ENCODE assay signal across 23 cellular contexts in genomic region chrX:53563324-53563723, GRCh38.
DNase-seq lines count a peak whose midpoint lies in the region; ATAC-seq, FAIRE-seq and TF ChIP-seq lines count a peak whose summit lies in the region.
"Had no signal": no experiment of that assay in that cellular context is flagged by ENCODE, and none has a peak within 500 bp of the region (broad histone marks: within the 10 kb centered on the region; RNA-seq: fewer than 3 reads in every experiment).

No MANE protein-coding gene starts in this region.

- H3K36me3 Mint-ChIP-seq in activated T-cell treated with anti-CD3 and anti-CD28 coated beads, Interleukin-2, amount 50 U/mL, for 72 hours (ENCODE audit: insufficient read depth in 2 of 2): peaks cover 36 to 47% of the 10 kb centered on the region in 2 donors
- H3K36me3 Mint-ChIP-seq in activated T-cell treated with anti-CD3 and anti-CD28 coated beads, Interleukin-2, amount 50 U/mL, for 4 hours (ENCODE audit: insufficient read depth): peaks cover 40% of the 10 kb centered on the region
- peaks cover 93% of the 10 kb centered on the region for H3K36me3 Mint-ChIP-seq in CD8-positive, alpha-beta T cell
- peaks cover 27% of the 10 kb centered on the region for H3K36me3 Mint-ChIP-seq in astrocyte (ENCODE audit: low read depth, unreplicated experiment)
- H3K36me3 Mint-ChIP-seq in stimulated activated naive B cell treated with anti-CD40 and anti-IgM and Interleukin-4, amounts not matched to agents 10 μg/mL and 1 μg/mL and 100 μg/mL, for 72 hours: peaks cover 26 to 49% of the 10 kb centered on the region in 2 donors

- H3K4me3 ChIP-seq in CD8-positive, alpha-beta T cell (ENCODE audit: low read depth, low read length): no peak overlapping the region
- H3K4me3 ChIP-seq in astrocyte (ENCODE audit: insufficient read depth, low read depth, low read length): no peak overlapping the region

- TF ChIP-seq CTCF in CD8-positive, alpha-beta T cell (IDR thresholded peaks at IDR 0.05): no peak
- TF ChIP-seq CTCF in astrocyte (IDR thresholded peaks at IDR 0.05; ENCODE audit: insufficient read depth, low read depth, low read length): no peak

- no peaks in the 10 kb centered on the region for H3K4me1 Mint-ChIP-seq in activated T-cell treated with anti-CD3 and anti-CD28 coated beads, Interleukin-2, amount 50 U/mL, for 72 hours (ENCODE audit: low read depth)
- no peaks in the 10 kb centered on the region for H3K4me1 Mint-ChIP-seq in activated T-cell treated with anti-CD3 and anti-CD28 coated beads, Interleukin-2, amount 50 U/mL, for 4 hours (ENCODE audit: low read depth)
- no peaks in the 10 kb centered on the region for H3K4me1 Mint-ChIP-seq in CD8-positive, alpha-beta T cell (ENCODE audit: low read depth)
- H3K4me1 Mint-ChIP-seq in astrocyte (ENCODE audit: low read depth, unreplicated experiment): no peaks in the 10 kb centered on the region
- H3K4me1 Mint-ChIP-seq in stimulated activated naive B cell treated with anti-CD40 and anti-IgM and Interleukin-4, amounts not matched to agents 10 μg/mL and 1 μg/mL and 100 μg/mL, for 72 hours: peaks cover 0 to 2% of the 10 kb centered on the region in 2 donors

- no peak overlapping the region for H3K4me2 ChIP-seq in astrocyte (ENCODE audit: low read length)

- H4K20me1 ChIP-seq in astrocyte (ENCODE audit: insufficient read depth, low read length): peaks cover 16% of the 10 kb centered on the region

- H3K36me3 ChIP-seq in CD8-positive, alpha-beta T cell (ENCODE audit: insufficient read depth, low read length): peaks cover 72% of the 10 kb centered on the region
- peaks cover 62% of the 10 kb centered on the region for H3K36me3 ChIP-seq in astrocyte (ENCODE audit: insufficient read depth, low read length)

- H3K9me3 ChIP-seq in CD8-positive, alpha-beta T cell (ENCODE audit: low read length): no peaks in the 10 kb centered on the region
- no peaks in the 10 kb centered on the region for H3K9me3 ChIP-seq in astrocyte (ENCODE audit: insufficient read depth, low read depth, low read length)
- H3K9me3 ChIP-seq: BE2C had no signal

- no peaks in the 10 kb centered on the region for H3K27me3 ChIP-seq in CD8-positive, alpha-beta T cell (ENCODE audit: insufficient read depth, low read length)
- H3K27me3 ChIP-seq in astrocyte (ENCODE audit: insufficient read depth, low read length): no peaks in the 10 kb centered on the region
- H3K27me3 ChIP-seq: BE2C had no signal

- no peak overlapping the region for H3K4me3 Mint-ChIP-seq in activated T-cell treated with anti-CD3 and anti-CD28 coated beads, Interleukin-2, amount 50 U/mL, for 72 hours
- no peak overlapping the region for H3K4me3 Mint-ChIP-seq in activated T-cell treated with anti-CD3 and anti-CD28 coated beads, Interleukin-2, amount 50 U/mL, for 4 hours
- H3K4me3 Mint-ChIP-seq in CD8-positive, alpha-beta T cell: no peak overlapping the region
- H3K4me3 Mint-ChIP-seq in astrocyte (ENCODE audit: unreplicated experiment): no peak overlapping the region
- H3K4me3 Mint-ChIP-seq in stimulated activated naive B cell treated with anti-CD40 and anti-IgM and Interleukin-4, amounts not matched to agents 10 μg/mL and 1 μg/mL and 100 μg/mL, for 72 hours: peak overlapping the region in 1 of 2 donors; percentile 11
- H3K4me3 Mint-ChIP-seq: CD4-positive, alpha-beta T cell; HFFc6 had no signal

- no peak for ATAC-seq in activated T-cell treated with anti-CD3 and anti-CD28 coated beads, Interleukin-2, amount 50 U/mL, for 72 hours (replicated peaks in 1 of 2)
- no peak for ATAC-seq in activated T-cell treated with anti-CD3 and anti-CD28 coated beads, Interleukin-2, amount 50 U/mL, for 4 hours
- ATAC-seq in CD8-positive, alpha-beta T cell: no peak
- ATAC-seq in stimulated activated naive B cell treated with anti-CD40 and anti-IgM and Interleukin-4, amounts not matched to agents 10 μg/mL and 1 μg/mL and 100 μg/mL, for 72 hours (replicated peaks): no peak
- no peak for ATAC-seq in GM18858 (IDR thresholded peaks at IDR 0.05; ENCODE audit: unreplicated experiment)
- ATAC-seq: HCT116 had no signal

- peak overlapping the region; percentile 46 for H3K27ac Mint-ChIP-seq in activated T-cell treated with anti-CD3 and anti-CD28 coated beads, Interleukin-2, amount 50 U/mL, for 72 hours
- H3K27ac Mint-ChIP-seq in CD8-positive, alpha-beta T cell: peak overlapping the region; percentile 10
- peak overlapping the region; percentile 18 for H3K27ac Mint-ChIP-seq in astrocyte (ENCODE audit: unreplicated experiment)
- H3K27ac Mint-ChIP-seq in stimulated activated naive B cell treated with anti-CD40 and anti-IgM and Interleukin-4, amounts not matched to agents 10 μg/mL and 1 μg/mL and 100 μg/mL, for 72 hours: peak overlapping the region; percentile 27
- H3K27ac Mint-ChIP-seq: CD4-positive, alpha-beta T cell; HFFc6 had no signal

- no peak overlapping the region for H3K9ac ChIP-seq in astrocyte (ENCODE audit: low read length)

- POLR2A ChIA-PET in CD8-positive, alpha-beta T cell (lab: Charles Lee): no interaction called here

- H3K4me1 ChIP-seq in CD8-positive, alpha-beta T cell (ENCODE audit: insufficient read depth, low read length): no peaks in the 10 kb centered on the region
- H3K4me1 ChIP-seq in astrocyte (ENCODE audit: insufficient read depth, low read length): no peaks in the 10 kb centered on the region
- H3K4me1 ChIP-seq: BE2C had no signal

- no peak for FAIRE-seq in astrocyte (lab: Jason Lieb, UNC)
- FAIRE-seq: A204.1, GM12892, GM18507, HTR-8/SVneo had no signal

- CTCF ChIA-PET in CD8-positive, alpha-beta T cell (lab: Charles Lee): no interaction called here

- no peak for DNase-seq in activated T-cell treated with anti-CD3 and anti-CD28 coated beads, Interleukin-2, amount 50 U/mL, for 72 hours
- DNase-seq in activated T-cell treated with anti-CD3 and anti-CD28 coated beads, Interleukin-2, amount 50 U/mL, for 4 hours: no peak
- DNase-seq in CD8-positive, alpha-beta T cell: no peak
- no peak for DNase-seq in astrocyte (ENCODE audit: low read depth)
- no peak for DNase-seq in stimulated activated naive B cell treated with anti-CD40 and anti-IgM and Interleukin-4, amounts not matched to agents 10 μg/mL and 1 μg/mL and 100 μg/mL, for 72 hours
- DNase-seq in activated CD8-positive, alpha-beta memory T cell treated with anti-CD3 and anti-CD28 coated beads, Interleukin-2, amount 50 U/mL, for 48 hours: no peak
- DNase-seq: ACHN; BE2C; C1 segment of cervical spinal cord; CD4-positive, alpha-beta T cell; DMS153; DMS79; GDM1; GOT3; H7; HFFc6; IMR-90 had no signal

- H3K27ac ChIP-seq in CD8-positive, alpha-beta T cell (ENCODE audit: low read depth, low read length): no peak overlapping the region
- no peak overlapping the region for H3K27ac ChIP-seq in astrocyte (ENCODE audit: low read depth, low read length)

- intact Hi-C loops in CD8-positive, alpha-beta T cell (cut with DNase I, micrococcal nuclease): no loop called here

- H3K79me2 ChIP-seq in astrocyte (ENCODE audit: insufficient read depth, low read length): no peaks in the 10 kb centered on the region

- peaks cover 14% of the 10 kb centered on the region for H3K27me3 Mint-ChIP-seq in activated T-cell treated with anti-CD3 and anti-CD28 coated beads, Interleukin-2, amount 50 U/mL, for 72 hours (ENCODE audit: low read depth)
- H3K27me3 Mint-ChIP-seq in activated T-cell treated with anti-CD3 and anti-CD28 coated beads, Interleukin-2, amount 50 U/mL, for 4 hours (ENCODE audit: low read depth): no peaks in the 10 kb centered on the region
- no peaks in the 10 kb centered on the region for H3K27me3 Mint-ChIP-seq in CD8-positive, alpha-beta T cell (ENCODE audit: low read depth)
- H3K27me3 Mint-ChIP-seq in astrocyte (ENCODE audit: low read depth, unreplicated experiment): no peaks in the 10 kb centered on the region
- peaks cover 0 to 3% of the 10 kb centered on the region in 2 donors for H3K27me3 Mint-ChIP-seq in stimulated activated naive B cell treated with anti-CD40 and anti-IgM and Interleukin-4, amounts not matched to agents 10 μg/mL and 1 μg/mL and 100 μg/mL, for 72 hours
- H3K27me3 Mint-ChIP-seq: CD4-positive, alpha-beta T cell had no signal

- no peaks in the 10 kb centered on the region for H3K9me3 Mint-ChIP-seq in activated T-cell treated with anti-CD3 and anti-CD28 coated beads, Interleukin-2, amount 50 U/mL, for 72 hours
- no peaks in the 10 kb centered on the region for H3K9me3 Mint-ChIP-seq in activated T-cell treated with anti-CD3 and anti-CD28 coated beads, Interleukin-2, amount 50 U/mL, for 4 hours
- no peaks in the 10 kb centered on the region for H3K9me3 Mint-ChIP-seq in CD8-positive, alpha-beta T cell
- H3K9me3 Mint-ChIP-seq in astrocyte (ENCODE audit: unreplicated experiment): no peaks in the 10 kb centered on the region
- H3K9me3 Mint-ChIP-seq in stimulated activated naive B cell treated with anti-CD40 and anti-IgM and Interleukin-4, amounts not matched to agents 10 μg/mL and 1 μg/mL and 100 μg/mL, for 72 hours: no peaks in the 10 kb centered on the region
- H3K9me3 Mint-ChIP-seq: CD4-positive, alpha-beta T cell; HFFc6 had no signal

- H2AFZ ChIP-seq in astrocyte (ENCODE audit: low read depth, low read length): no peak overlapping the region
